ENCODE assay signal across 27 cellular contexts in the genomic region with DNA sequence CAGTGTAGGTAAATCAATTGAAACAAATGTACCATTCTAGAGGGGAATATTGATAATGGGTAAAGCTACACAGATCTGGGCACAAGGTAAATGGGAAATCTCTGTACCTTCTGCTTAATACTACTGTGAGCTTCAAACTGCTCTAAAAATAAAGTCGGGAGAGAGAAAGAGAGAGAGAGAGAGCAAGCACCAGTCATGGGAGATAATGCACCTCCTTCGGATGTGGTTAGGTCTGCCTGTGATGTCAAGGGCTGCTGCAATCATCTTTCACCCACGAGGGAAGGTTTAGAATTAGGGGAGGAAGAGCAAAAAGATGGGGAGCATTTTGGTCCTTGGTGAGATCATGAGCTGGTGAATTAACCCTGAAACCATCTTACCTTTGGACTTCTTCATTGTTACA.
"Had no signal": no experiment of that assay in that cellular context is flagged by ENCODE, and none has a peak within 500 bp of the region (broad histone marks: within the 10 kb centered on the region; RNA-seq: fewer than 3 reads in every experiment).

No MANE protein-coding gene starts in this region.

- H3K4me1 ChIP-seq: breast epithelium, left lung, lower lobe of right lung, neural progenitor cell, parathyroid adenoma, right atrium auricular region, suprapubic skin, tibial nerve had no signal

- ATAC-seq: activated naive CD8-positive, alpha-beta T cell treated with anti-CD3 and anti-CD28 coated beads, Interleukin-2, amount 50 U/mL, for 24 hours; activated T-helper 17 cell treated with anti-CD3 and anti-CD28 coated beads, Interleukin-2, amount 50 U/mL, for 72 hours; esophagus mucosa; left lung; lower lobe of right lung; natural killer cell had no signal

- H3K27ac ChIP-seq: breast epithelium, left lung, lower lobe of right lung, neural progenitor cell, parathyroid adenoma, right atrium auricular region, suprapubic skin, tibial nerve had no signal

- H3K4me2 ChIP-seq: neural progenitor cell had no signal

- H3K36me3 Mint-ChIP-seq: activated CD4-positive, alpha-beta memory T cell treated with anti-CD3 and anti-CD28 coated beads for 36 hours; activated naive CD4-positive, alpha-beta T cell treated with anti-CD3 and anti-CD28 coated beads, Interleukin-2, amount 50 U/mL, for 24 hours; natural killer cell; neural progenitor cell had no signal

- H3K4me1 Mint-ChIP-seq: activated CD4-positive, alpha-beta T cell treated with anti-CD3 and anti-CD28 coated beads, Interleukin-2, amount 10 ng/mL, durations not matched to agents 24 days and 14 days; activated naive CD4-positive, alpha-beta T cell treated with anti-CD3 and anti-CD28 coated beads, Interleukin-2, amount 50 U/mL, for 24 hours; activated naive CD8-positive, alpha-beta T cell treated with anti-CD3 and anti-CD28 coated beads, Interleukin-2, amount 50 U/mL, for 24 hours; activated T-helper 17 cell treated with anti-CD3 and anti-CD28 coated beads, Interleukin-2, amount 50 U/mL, for 72 hours; natural killer cell; neural progenitor cell had no signal

- H3K27me3 Mint-ChIP-seq: activated CD4-positive, alpha-beta memory T cell treated with anti-CD3 and anti-CD28 coated beads for 36 hours; activated CD4-positive, alpha-beta T cell treated with anti-CD3 and anti-CD28 coated beads, Interleukin-2, amount 10 ng/mL, durations not matched to agents 24 days and 14 days; activated naive CD4-positive, alpha-beta T cell treated with anti-CD3 and anti-CD28 coated beads, Interleukin-2, amount 50 U/mL, for 24 hours; activated naive CD8-positive, alpha-beta T cell treated with anti-CD3 and anti-CD28 coated beads, Interleukin-2, amount 50 U/mL, for 24 hours; activated T-cell treated with anti-CD3 and anti-CD28 coated beads, Interleukin-2, amount 50 U/mL, for 24 hours; activated T-helper 17 cell treated with anti-CD3 and anti-CD28 coated beads, Interleukin-2, amount 50 U/mL, for 72 hours had no signal

- H3K9ac ChIP-seq: neural progenitor cell, parathyroid adenoma had no signal

- FAIRE-seq: islet of Langerhans had no signal

- H3K4me3 ChIP-seq: breast epithelium, left lung, lower lobe of right lung, neural progenitor cell, right atrium auricular region, suprapubic skin, tibial nerve had no signal

- H3K27me3 ChIP-seq: breast epithelium, left lung, neural progenitor cell, right atrium auricular region, suprapubic skin, tibial nerve had no signal

- H3K79me2 ChIP-seq: parathyroid adenoma had no signal

- DNase-seq: activated CD4-positive, alpha-beta memory T cell treated with anti-CD3 and anti-CD28 coated beads for 36 hours; activated CD4-positive, alpha-beta T cell treated with anti-CD3 and anti-CD28 coated beads, Interleukin-2, amount 10 ng/mL, durations not matched to agents 24 days and 14 days; activated CD4-positive, CD25-positive, alpha-beta regulatory T cell treated with anti-CD3 and anti-CD28 coated beads, Interleukin-2, amount 50 U/mL, for 72 hours; activated CD8-positive, alpha-beta memory T cell treated with anti-CD3 and anti-CD28 coated beads, Interleukin-2, amount 50 U/mL, for 48 hours; activated naive CD8-positive, alpha-beta T cell treated with anti-CD3 and anti-CD28 coated beads, Interleukin-2, amount 50 U/mL, for 24 hours; activated T-cell treated with anti-CD3 and anti-CD28 coated beads, Interleukin-2, amount 50 U/mL, for 24 hours; central memory CD4-positive, alpha-beta T cell; endodermal cell; foreskin fibroblast; left lung; lower lobe of right lung; mesenchymal stem cell; natural killer cell; occipital lobe; stimulated activated naive CD4-positive, alpha-beta T cell; T-helper 9 cell had no signal

- H3K9me3 ChIP-seq: breast epithelium, left lung, lower lobe of right lung, right atrium auricular region, suprapubic skin, tibial nerve had no signal

- H3K4me3 Mint-ChIP-seq: activated CD4-positive, alpha-beta memory T cell treated with anti-CD3 and anti-CD28 coated beads for 36 hours; activated CD4-positive, alpha-beta T cell treated with anti-CD3 and anti-CD28 coated beads, Interleukin-2, amount 10 ng/mL, durations not matched to agents 24 days and 14 days; activated naive CD4-positive, alpha-beta T cell treated with anti-CD3 and anti-CD28 coated beads, Interleukin-2, amount 50 U/mL, for 24 hours; activated naive CD8-positive, alpha-beta T cell treated with anti-CD3 and anti-CD28 coated beads, Interleukin-2, amount 50 U/mL, for 24 hours; activated T-cell treated with anti-CD3 and anti-CD28 coated beads, Interleukin-2, amount 50 U/mL, for 24 hours; activated T-helper 17 cell treated with anti-CD3 and anti-CD28 coated beads, Interleukin-2, amount 50 U/mL, for 72 hours; endodermal cell; natural killer cell; neural progenitor cell; T-helper 1 cell treated with Interleukin-12 subunit alpha and Interleukin-12 subunit beta and Interleukin-4 antibody, amounts not matched to agents 30 μg/mL and 1 μg/mL, for 36 hours had no signal

- H3K9me3 Mint-ChIP-seq: activated CD4-positive, alpha-beta memory T cell treated with anti-CD3 and anti-CD28 coated beads for 36 hours; endodermal cell; neural progenitor cell had no signal

- H3K36me3 ChIP-seq: breast epithelium, left lung, lower lobe of right lung, neural progenitor cell, right atrium auricular region, suprapubic skin, tibial nerve had no signal

- H2AFZ ChIP-seq: neural progenitor cell, parathyroid adenoma had no signal
